1 cellular context compared by ENCODE assay signal in the genomic region with DNA sequence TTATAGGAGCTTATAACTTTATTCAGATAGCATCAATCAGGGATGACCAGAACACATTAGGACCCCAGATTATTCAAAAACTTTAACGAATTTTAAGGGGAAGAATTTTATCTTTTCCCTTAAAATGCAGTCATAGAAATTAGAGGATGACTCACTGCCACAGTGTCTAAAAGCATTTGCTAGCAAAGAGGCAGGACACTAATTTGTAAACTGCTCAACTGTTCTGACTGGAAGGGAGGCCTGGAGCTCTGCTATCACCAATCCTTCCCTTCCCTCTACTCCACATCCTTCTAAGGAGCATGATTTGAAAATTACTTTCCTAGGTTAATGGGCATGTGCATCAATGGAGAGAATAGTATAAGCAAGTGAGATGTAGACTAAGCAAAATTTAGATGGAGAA.
TF ChIP-seq lines count a peak whose summit lies in the region.

No MANE protein-coding gene starts in this region.

TF ChIP-seq in SK-N-SH treated with all-trans-retinoic acid at 6 μM for 48 hours, 23 proteins besides CTCF, POLR2A, EP300 and RAD21 (continued from another document):
- TF ChIP-seq, protein P1, sequence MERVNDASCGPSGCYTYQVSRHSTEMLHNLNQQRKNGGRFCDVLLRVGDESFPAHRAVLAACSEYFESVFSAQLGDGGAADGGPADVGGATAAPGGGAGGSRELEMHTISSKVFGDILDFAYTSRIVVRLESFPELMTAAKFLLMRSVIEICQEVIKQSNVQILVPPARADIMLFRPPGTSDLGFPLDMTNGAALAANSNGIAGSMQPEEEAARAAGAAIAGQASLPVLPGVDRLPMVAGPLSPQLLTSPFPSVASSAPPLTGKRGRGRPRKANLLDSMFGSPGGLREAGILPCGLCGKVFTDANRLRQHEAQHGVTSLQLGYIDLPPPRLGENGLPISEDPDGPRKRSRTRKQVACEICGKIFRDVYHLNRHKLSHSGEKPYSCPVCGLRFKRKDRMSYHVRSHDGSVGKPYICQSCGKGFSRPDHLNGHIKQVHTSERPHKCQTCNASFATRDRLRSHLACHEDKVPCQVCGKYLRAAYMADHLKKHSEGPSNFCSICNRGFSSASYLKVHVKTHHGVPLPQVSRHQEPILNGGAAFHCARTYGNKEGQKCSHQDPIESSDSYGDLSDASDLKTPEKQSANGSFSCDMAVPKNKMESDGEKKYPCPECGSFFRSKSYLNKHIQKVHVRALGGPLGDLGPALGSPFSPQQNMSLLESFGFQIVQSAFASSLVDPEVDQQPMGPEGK (CRISPR knock-in tag; IDR thresholded peaks at IDR 0.05; ENCODE audit: borderline replicate concordance) = no peak
- no peak for TF ChIP-seq CSDC2 (CRISPR knock-in tag; IDR thresholded peaks at IDR 0.05)
- no peak for TF ChIP-seq ZC3H10 (CRISPR knock-in tag; IDR thresholded peaks at IDR 0.05)
- TF ChIP-seq, protein P2, sequence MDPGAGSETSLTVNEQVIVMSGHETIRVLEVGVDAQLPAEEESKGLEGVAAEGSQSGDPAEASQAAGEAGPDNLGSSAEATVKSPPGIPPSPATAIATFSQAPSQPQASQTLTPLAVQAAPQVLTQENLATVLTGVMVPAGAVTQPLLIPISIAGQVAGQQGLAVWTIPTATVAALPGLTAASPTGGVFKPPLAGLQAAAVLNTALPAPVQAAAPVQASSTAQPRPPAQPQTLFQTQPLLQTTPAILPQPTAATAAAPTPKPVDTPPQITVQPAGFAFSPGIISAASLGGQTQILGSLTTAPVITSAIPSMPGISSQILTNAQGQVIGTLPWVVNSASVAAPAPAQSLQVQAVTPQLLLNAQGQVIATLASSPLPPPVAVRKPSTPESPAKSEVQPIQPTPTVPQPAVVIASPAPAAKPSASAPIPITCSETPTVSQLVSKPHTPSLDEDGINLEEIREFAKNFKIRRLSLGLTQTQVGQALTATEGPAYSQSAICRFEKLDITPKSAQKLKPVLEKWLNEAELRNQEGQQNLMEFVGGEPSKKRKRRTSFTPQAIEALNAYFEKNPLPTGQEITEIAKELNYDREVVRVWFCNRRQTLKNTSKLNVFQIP (CRISPR knock-in tag; IDR thresholded peaks at IDR 0.05; ENCODE audit: borderline replicate concordance, low read depth) = no peak
- TF ChIP-seq TOX (CRISPR knock-in tag; IDR thresholded peaks at IDR 0.05; ENCODE audit: borderline replicate concordance) = no peak
- TF ChIP-seq SNAI2 (CRISPR knock-in tag; IDR thresholded peaks at IDR 0.05) = no peak
- no peak for TF ChIP-seq BACH2 (CRISPR knock-in tag; IDR thresholded peaks at IDR 0.05; ENCODE audit: borderline replicate concordance)
- peak; percentile 60 for TF ChIP-seq ISL1 (CRISPR knock-in tag; IDR thresholded peaks at IDR 0.05)
- TF ChIP-seq ESRRG (CRISPR knock-in tag; IDR thresholded peaks at IDR 0.05) = no peak
- no peak for TF ChIP-seq GLIS3 (CRISPR knock-in tag; IDR thresholded peaks at IDR 0.05)
- TF ChIP-seq, protein P3, sequence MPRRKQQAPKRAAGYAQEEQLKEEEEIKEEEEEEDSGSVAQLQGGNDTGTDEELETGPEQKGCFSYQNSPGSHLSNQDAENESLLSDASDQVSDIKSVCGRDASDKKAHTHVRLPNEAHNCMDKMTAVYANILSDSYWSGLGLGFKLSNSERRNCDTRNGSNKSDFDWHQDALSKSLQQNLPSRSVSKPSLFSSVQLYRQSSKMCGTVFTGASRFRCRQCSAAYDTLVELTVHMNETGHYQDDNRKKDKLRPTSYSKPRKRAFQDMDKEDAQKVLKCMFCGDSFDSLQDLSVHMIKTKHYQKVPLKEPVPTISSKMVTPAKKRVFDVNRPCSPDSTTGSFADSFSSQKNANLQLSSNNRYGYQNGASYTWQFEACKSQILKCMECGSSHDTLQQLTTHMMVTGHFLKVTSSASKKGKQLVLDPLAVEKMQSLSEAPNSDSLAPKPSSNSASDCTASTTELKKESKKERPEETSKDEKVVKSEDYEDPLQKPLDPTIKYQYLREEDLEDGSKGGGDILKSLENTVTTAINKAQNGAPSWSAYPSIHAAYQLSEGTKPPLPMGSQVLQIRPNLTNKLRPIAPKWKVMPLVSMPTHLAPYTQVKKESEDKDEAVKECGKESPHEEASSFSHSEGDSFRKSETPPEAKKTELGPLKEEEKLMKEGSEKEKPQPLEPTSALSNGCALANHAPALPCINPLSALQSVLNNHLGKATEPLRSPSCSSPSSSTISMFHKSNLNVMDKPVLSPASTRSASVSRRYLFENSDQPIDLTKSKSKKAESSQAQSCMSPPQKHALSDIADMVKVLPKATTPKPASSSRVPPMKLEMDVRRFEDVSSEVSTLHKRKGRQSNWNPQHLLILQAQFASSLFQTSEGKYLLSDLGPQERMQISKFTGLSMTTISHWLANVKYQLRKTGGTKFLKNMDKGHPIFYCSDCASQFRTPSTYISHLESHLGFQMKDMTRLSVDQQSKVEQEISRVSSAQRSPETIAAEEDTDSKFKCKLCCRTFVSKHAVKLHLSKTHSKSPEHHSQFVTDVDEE (CRISPR knock-in tag; IDR thresholded peaks at IDR 0.05) = no peak
- peak; percentile 55; the same call in 1 of the 2 replicates for TF ChIP-seq ZNF70 (CRISPR knock-in tag; IDR thresholded peaks at IDR 0.05)
- peak; percentile 44; the same call in 1 of the 2 replicates for TF ChIP-seq ZFP3 (CRISPR knock-in tag; IDR thresholded peaks at IDR 0.05)
- TF ChIP-seq TCF4 (CRISPR knock-in tag; IDR thresholded peaks at IDR 0.05; ENCODE audit: borderline replicate concordance) = no peak
- no peak for TF ChIP-seq PPARA (CRISPR knock-in tag; IDR thresholded peaks at IDR 0.05; ENCODE audit: borderline replicate concordance)
- no peak for TF ChIP-seq ZNF8 (CRISPR knock-in tag; IDR thresholded peaks at IDR 0.05)
- TF ChIP-seq, protein P4, sequence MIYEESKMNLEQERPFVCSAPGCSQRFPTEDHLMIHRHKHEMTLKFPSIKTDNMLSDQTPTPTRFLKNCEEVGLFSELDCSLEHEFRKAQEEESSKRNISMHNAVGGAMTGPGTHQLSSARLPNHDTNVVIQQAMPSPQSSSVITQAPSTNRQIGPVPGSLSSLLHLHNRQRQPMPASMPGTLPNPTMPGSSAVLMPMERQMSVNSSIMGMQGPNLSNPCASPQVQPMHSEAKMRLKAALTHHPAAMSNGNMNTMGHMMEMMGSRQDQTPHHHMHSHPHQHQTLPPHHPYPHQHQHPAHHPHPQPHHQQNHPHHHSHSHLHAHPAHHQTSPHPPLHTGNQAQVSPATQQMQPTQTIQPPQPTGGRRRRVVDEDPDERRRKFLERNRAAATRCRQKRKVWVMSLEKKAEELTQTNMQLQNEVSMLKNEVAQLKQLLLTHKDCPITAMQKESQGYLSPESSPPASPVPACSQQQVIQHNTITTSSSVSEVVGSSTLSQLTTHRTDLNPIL (CRISPR knock-in tag; IDR thresholded peaks at IDR 0.05; ENCODE audit: low read depth) = no peak
- no peak for TF ChIP-seq ARNTL (CRISPR knock-in tag; IDR thresholded peaks at IDR 0.05; ENCODE audit: borderline replicate concordance, low read depth)
